In genomic region chr5:171924493-171925122, GRCh38 we compare ENCODE assay signal across 1 cellular context.
TF ChIP-seq lines count a peak whose summit lies in the region.

No MANE protein-coding gene starts in this region.

TF ChIP-seq in GM23338, 12 proteins besides CTCF, POLR2A, EP300 and RAD21 (continued from another document):
- TF ChIP-seq, protein P1, sequence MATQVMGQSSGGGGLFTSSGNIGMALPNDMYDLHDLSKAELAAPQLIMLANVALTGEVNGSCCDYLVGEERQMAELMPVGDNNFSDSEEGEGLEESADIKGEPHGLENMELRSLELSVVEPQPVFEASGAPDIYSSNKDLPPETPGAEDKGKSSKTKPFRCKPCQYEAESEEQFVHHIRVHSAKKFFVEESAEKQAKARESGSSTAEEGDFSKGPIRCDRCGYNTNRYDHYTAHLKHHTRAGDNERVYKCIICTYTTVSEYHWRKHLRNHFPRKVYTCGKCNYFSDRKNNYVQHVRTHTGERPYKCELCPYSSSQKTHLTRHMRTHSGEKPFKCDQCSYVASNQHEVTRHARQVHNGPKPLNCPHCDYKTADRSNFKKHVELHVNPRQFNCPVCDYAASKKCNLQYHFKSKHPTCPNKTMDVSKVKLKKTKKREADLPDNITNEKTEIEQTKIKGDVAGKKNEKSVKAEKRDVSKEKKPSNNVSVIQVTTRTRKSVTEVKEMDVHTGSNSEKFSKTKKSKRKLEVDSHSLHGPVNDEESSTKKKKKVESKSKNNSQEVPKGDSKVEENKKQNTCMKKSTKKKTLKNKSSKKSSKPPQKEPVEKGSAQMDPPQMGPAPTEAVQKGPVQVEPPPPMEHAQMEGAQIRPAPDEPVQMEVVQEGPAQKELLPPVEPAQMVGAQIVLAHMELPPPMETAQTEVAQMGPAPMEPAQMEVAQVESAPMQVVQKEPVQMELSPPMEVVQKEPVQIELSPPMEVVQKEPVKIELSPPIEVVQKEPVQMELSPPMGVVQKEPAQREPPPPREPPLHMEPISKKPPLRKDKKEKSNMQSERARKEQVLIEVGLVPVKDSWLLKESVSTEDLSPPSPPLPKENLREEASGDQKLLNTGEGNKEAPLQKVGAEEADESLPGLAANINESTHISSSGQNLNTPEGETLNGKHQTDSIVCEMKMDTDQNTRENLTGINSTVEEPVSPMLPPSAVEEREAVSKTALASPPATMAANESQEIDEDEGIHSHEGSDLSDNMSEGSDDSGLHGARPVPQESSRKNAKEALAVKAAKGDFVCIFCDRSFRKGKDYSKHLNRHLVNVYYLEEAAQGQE (IDR thresholded peaks at IDR 0.05; ENCODE audit: unreplicated experiment): no peak
- no peak for TF ChIP-seq JUNB (IDR thresholded peaks at IDR 0.05; ENCODE audit: unreplicated experiment)
- TF ChIP-seq EZH2phosphoT487 (IDR thresholded peaks at IDR 0.05; ENCODE audit: unreplicated experiment): no peak
- TF ChIP-seq ZNF462 (CRISPR knock-in tag; IDR thresholded peaks at IDR 0.05): no peak
- TF ChIP-seq ZNF114 (CRISPR knock-in tag; IDR thresholded peaks at IDR 0.05): no peak
- TF ChIP-seq, protein P2, sequence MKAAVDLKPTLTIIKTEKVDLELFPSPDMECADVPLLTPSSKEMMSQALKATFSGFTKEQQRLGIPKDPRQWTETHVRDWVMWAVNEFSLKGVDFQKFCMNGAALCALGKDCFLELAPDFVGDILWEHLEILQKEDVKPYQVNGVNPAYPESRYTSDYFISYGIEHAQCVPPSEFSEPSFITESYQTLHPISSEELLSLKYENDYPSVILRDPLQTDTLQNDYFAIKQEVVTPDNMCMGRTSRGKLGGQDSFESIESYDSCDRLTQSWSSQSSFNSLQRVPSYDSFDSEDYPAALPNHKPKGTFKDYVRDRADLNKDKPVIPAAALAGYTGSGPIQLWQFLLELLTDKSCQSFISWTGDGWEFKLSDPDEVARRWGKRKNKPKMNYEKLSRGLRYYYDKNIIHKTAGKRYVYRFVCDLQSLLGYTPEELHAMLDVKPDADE (IDR thresholded peaks at IDR 0.05): no peak
- no peak for TF ChIP-seq ZNF331 (CRISPR knock-in tag; IDR thresholded peaks at IDR 0.05; ENCODE audit: low read depth)
- TF ChIP-seq STAT1 (IDR thresholded peaks at IDR 0.05; ENCODE audit: unreplicated experiment): no peak
- TF ChIP-seq CREB1 (CRISPR knock-in tag; IDR thresholded peaks at IDR 0.05; ENCODE audit: low read depth): no peak
- TF ChIP-seq POLR2AphosphoS5 (IDR thresholded peaks at IDR 0.05; ENCODE audit: low read depth): no peak
TF ChIP-seq in GM23338: peak in this region for 0.
